In genomic region chr1:147640553-147641165, GRCh38 we compare ENCODE assay signal across 8 cellular contexts. TPM values are rescaled to one million over a fixed set of nuclear protein-coding genes. Genes with fewer than 3 reads are reported as not detected.
DNase-seq lines count a peak whose midpoint lies in the region; ATAC-seq and TF ChIP-seq lines count a peak whose summit lies in the region.

No MANE protein-coding gene starts in this region.

- TF ChIP-seq CTCF in fibroblast of villous mesenchyme (IDR thresholded peaks at IDR 0.05; ENCODE audit: insufficient read depth, low read depth, low read length) (peak; percentile 89), ovary (IDR thresholded peaks at IDR 0.05) (no peak), tibial artery (IDR thresholded peaks at IDR 0.05) (peak; percentile 53 to 55)

- TF ChIP-seq EP300 in ovary (IDR thresholded peaks at IDR 0.05), result no peak

- TF ChIP-seq POLR2A in ovary (IDR thresholded peaks at IDR 0.05), result no peak

- H3K36me3 ChIP-seq in ovary, result no peaks in the 10 kb centered on the region
- peaks cover 4 to 37% (median 14%) of the 10 kb centered on the region in 3 donors for H3K36me3 ChIP-seq in tibial artery

- no peaks in the 10 kb centered on the region for H3K27me3 ChIP-seq in ovary
- no peaks in the 10 kb centered on the region for H3K27me3 ChIP-seq in tibial artery

- DNase-seq in DMS153 treated with DMSO at 0.1 percent for 48 hours (lab: John Stamatoyannopoulos, UW; ENCODE audit: unreplicated experiment) (peak; percentile 94), RPMI8226 (peak; percentile 87), fibroblast of villous mesenchyme (ENCODE audit: low read depth) (peak; percentile 79), ovary (peak in 4 of 5 donors; percentile 35 to 57 (median 44)), tibial artery (peak in 1 of 2 donors; percentile 34)
- peak; percentile 47 for DNase-seq in Jurkat, Clone E6-1 (ENCODE audit: low read depth, low spot score)
- DNase-seq in activated T-helper 1 cell treated with anti-CD3 and anti-CD28 coated beads, Interleukin-2, amount 50 U/mL, for 16 hours (ENCODE audit: low read depth in 1 of 2, low spot score in 1 of 2), result peak; percentile 33 to 69

- intact Hi-C loops in ovary (cut with DNase I), result loop anchor here in 2 of 4 donors (5.0 to 10.0 kb wide), 3 partner anchors 143 to 366 kb away; no protein-coding TSS in a partner anchor
- intact Hi-C loops in tibial artery (cut with DNase I; ENCODE audit: low total_unique reads), result loop anchor here (5.0 kb wide), 1 partner anchor 143 kb away; no protein-coding TSS in a partner anchor

- H3K9me3 ChIP-seq in ovary (no peaks in the 10 kb centered on the region), tibial artery (no peaks in the 10 kb centered on the region)

- H3K4me3 ChIP-seq in Jurkat, Clone E6-1 (ENCODE audit: low read length), result no peak overlapping the region
- H3K4me3 ChIP-seq in fibroblast of villous mesenchyme (ENCODE audit: low read depth, low read length) (no peak overlapping the region), ovary (no peak overlapping the region), tibial artery (no peak overlapping the region)

- peak; percentile 84 for ATAC-seq in GM21528 (IDR thresholded peaks at IDR 0.05; ENCODE audit: low FRiP score, unreplicated experiment)

- H3K27ac ChIP-seq in ovary (no peak overlapping the region), tibial artery (no peak overlapping the region)

- WGBS in ovary, 3 donors, result 55 to 61% (median 60%) methylated on average over 9 of the region's 9 CpGs

- H3K4me1 ChIP-seq in ovary (ENCODE audit: insufficient read depth) (no peaks in the 10 kb centered on the region), tibial artery (no peaks in the 10 kb centered on the region)

RNA-seq across cellular contexts. Expression of gene ACP6, which starts 29.7 kb away (rescaled TPM):
- polyA plus RNA-seq in Jurkat, Clone E6-1 (2012; ENCODE audit: insufficient read depth, insufficient read length), result 20.7 TPM
- total RNA-seq in fibroblast of villous mesenchyme, result 4.8 and 6.0 TPM in 2 replicates
- total RNA-seq in ovary, result 10 to 100 TPM; 14.5 to 23.8 (median 17.8) TPM
- polyA plus RNA-seq in ovary, result 10 to 100 TPM in 1 of 2 donors, 1 to 10 TPM in 1; 8.0 to 28.1 TPM

Comparison
In these comparisons a context has a peak if more than half of its experiments do, and no peak if none do; other contexts are left out.
1. CTCF ChIP-seq: peak in fibroblast of villous mesenchyme (single experiment) and tibial artery (2 of 2); none in ovary (0 of 3).